ENCODE assay signal across 26 cellular contexts in genomic region chr3:173354124-173354523, GRCh38. TPM values are rescaled to one million over a fixed set of nuclear protein-coding genes. Genes with fewer than 3 reads are reported as not detected.
A peak's percentile ranks its signal among the peaks of the same experiment; 100 is the strongest.
DNase-seq lines count a peak whose midpoint lies in the region; ATAC-seq, FAIRE-seq and TF ChIP-seq lines count a peak whose summit lies in the region.
"Had no signal": no experiment of that assay in that cellular context is flagged by ENCODE, and none has a peak within 500 bp of the region (broad histone marks: within the 10 kb centered on the region; RNA-seq: fewer than 3 reads in every experiment).

No MANE protein-coding gene starts in this region.

- DNase-seq in NOMO-1 treated with DMSO at 0.1 percent for 48 hours (lab: John Stamatoyannopoulos, UW; ENCODE audit: unreplicated experiment) (peak; percentile 1), NOMO-1 (lab: John Stamatoyannopoulos, UW; ENCODE audit: unreplicated experiment in 2 of 2) (no peak), MV-4-11 (lab: John Stamatoyannopoulos, UW) (peak; percentile 76), H1 (ENCODE audit: low read depth in 1 of 2, low spot score in 2 of 2) (no peak), progenitor cell of endocrine pancreas (ENCODE audit: low spot score, unreplicated experiment) (no peak)
- DNase-seq in activated CD4-positive, CD25-positive, alpha-beta regulatory T cell treated with anti-CD3 and anti-CD28 coated beads, Interleukin-2, amount 50 U/mL, for 72 hours, result no peak
- no peak for DNase-seq in stimulated activated CD4-positive, alpha-beta T cell treated with anti-CD3 and anti-CD28 coated beads, Interleukin-4, amount 100 ng/mL, for 4 hours
- DNase-seq: 8988T; AML-193; C1 segment of cervical spinal cord; CD8-positive, alpha-beta memory T cell; HCEC 1CT; Karpas-422; NCI-H1092 treated with DMSO at 0.1 percent for 48 hours; NCI-H1436 treated with DMSO at 0.1 percent for 48 hours; NCI-H1930; NCI-H2227 treated with DMSO at 0.1 percent for 48 hours; NCI-H510A; NCI-H748 treated with DMSO at 0.1 percent for 48 hours; NK-92 treated with Interleukin-12 subunit alpha and Interleukin-12 subunit beta, amount 100 ng/mL, for 24 hours; RPMI8226; SHP77; SW 1271 had no signal

- WGBS in H1 (ENCODE audit: extremely low coverage in 1 of 2, insufficient coverage in 1 of 2, insufficient read length in 1 of 2, insufficient replicate concordance in 2 of 2, low coverage in 1 of 2, low lambda C conversion rate in 2 of 2, missing lambda C conversion rate in 1 of 2), 2 experiments, result 85% methylated on average over 5 of the region's 5 CpGs; no CpG with 5 or more reads in 1 of the 2 experiments

- peak overlapping the region; percentile 11 for H2AK5ac ChIP-seq in H1 (ENCODE audit: low read depth, low read length)

- TF ChIP-seq CTCF in H1 (IDR thresholded peaks at IDR 0.05; ENCODE audit: control extremely low read depth in 1 of 3, insufficient read depth in 1 of 3, low read depth in 1 of 3, low read length in 3 of 3), result no peak
- TF ChIP-seq CTCF in progenitor cell of endocrine pancreas (IDR thresholded peaks at IDR 0.05; ENCODE audit: unreplicated experiment), result no peak

- no peaks in the 10 kb centered on the region for H3K36me3 ChIP-seq in H1 (ENCODE audit: control insufficient read depth in 2 of 4, insufficient read depth in 4 of 4, low read length in 3 of 4)

- H2BK12ac ChIP-seq in H1 (ENCODE audit: low read depth, low read length), result peak overlapping the region; percentile 91

- no peak overlapping the region for H3K14ac ChIP-seq in H1 (ENCODE audit: insufficient read length)

- H2BK5ac ChIP-seq in H1 (ENCODE audit: low read depth, low read length), result peak overlapping the region; percentile 98

- H4K20me1 ChIP-seq in H1 (replicated peaks in 1 of 2; ENCODE audit: control insufficient read depth in 1 of 2, insufficient read depth in 2 of 2, low read length in 2 of 2), result no peaks in the 10 kb centered on the region

- TF ChIP-seq RAD21 in H1 (IDR thresholded peaks at IDR 0.05 in 1 of 2, conservative IDR thresholded peaks at IDR 0.05 in 1 of 2; ENCODE audit: low read depth in 2 of 2, low read length in 2 of 2), result no peak

- peaks cover 5% of the 10 kb centered on the region for H3K9me3 Mint-ChIP-seq in progenitor cell of endocrine pancreas (ENCODE audit: low read depth)

- no peak for TF ChIP-seq POLR2A in H1 (IDR thresholded peaks at IDR 0.05; ENCODE audit: control extremely low read depth in 1 of 2, low read depth in 2 of 2, low read length in 2 of 2)

- no peak overlapping the region for H3K27ac ChIP-seq in H1 (ENCODE audit: low read depth, low read length)
- H3K27ac ChIP-seq: SK-N-MC had no signal

- TF ChIP-seq EP300 in H1 (IDR thresholded peaks at IDR 0.05; ENCODE audit: borderline replicate concordance in 1 of 2, low read depth in 2 of 2, low read length in 2 of 2), result no peak

- peaks cover 0 to 6% (median 1%) of the 10 kb centered on the region in 4 experiments; a peak in 2 of 7 replicates for H3K4me1 ChIP-seq in H1 (replicated peaks in 1 of 4; ENCODE audit: control insufficient read depth in 3 of 4, insufficient read depth in 4 of 4, low read length in 3 of 4)

- no peak overlapping the region for H2BK15ac ChIP-seq in H1 (ENCODE audit: low read length)

- peak overlapping the region; percentile 94; the same call in 1 of the 2 replicates for H2BK20ac ChIP-seq in H1 (ENCODE audit: low read length)

- H4K91ac ChIP-seq in H1 (replicated peaks; ENCODE audit: insufficient read length, low read length), result peak overlapping the region; percentile 70

- H3K9ac ChIP-seq in H1 (replicated peaks in 1 of 4; ENCODE audit: extremely low read depth in 1 of 4, low read depth in 3 of 4, low read length in 3 of 4), result no peak overlapping the region

- no peak overlapping the region for H3K4me2 ChIP-seq in H1 (ENCODE audit: insufficient read depth in 1 of 2, low read depth in 2 of 2, low read length in 2 of 2)

- no peak overlapping the region for H3K4me3 Mint-ChIP-seq in progenitor cell of endocrine pancreas (ENCODE audit: low read depth)
- H3K4me3 Mint-ChIP-seq: CD8-positive, alpha-beta memory T cell had no signal

- H3K23me2 ChIP-seq in H1 (ENCODE audit: low read depth, low read length), result no peaks in the 10 kb centered on the region

- 0 out of 2 replicates have a peak overlapping the region, but pooled peaks have one; percentile 4 for H2AFZ ChIP-seq in H1 (ENCODE audit: low read length)

- POLR2A ChIA-PET in H1 (lab: Charles Lee; ENCODE audit: partially characterized antibody), result no interaction called here

- no peaks in the 10 kb centered on the region for H3K4me1 Mint-ChIP-seq in progenitor cell of endocrine pancreas (ENCODE audit: low read depth)
- H3K4me1 Mint-ChIP-seq: CD8-positive, alpha-beta memory T cell had no signal

- peak overlapping the region; percentile 35 for H2BK120ac ChIP-seq in H1 (replicated peaks; ENCODE audit: low read depth, low read length)

- no peaks in the 10 kb centered on the region for H3K27me3 ChIP-seq in H1 (replicated peaks in 1 of 4; ENCODE audit: control insufficient read depth in 3 of 4, extremely low read depth in 1 of 4, insufficient read depth in 3 of 4, low read length in 3 of 4)

- peak overlapping the region; percentile 23 for H4K5ac ChIP-seq in H1 (ENCODE audit: insufficient read length, low read depth, low read length)

- H4K8ac ChIP-seq in H1 (ENCODE audit: extremely low read depth, insufficient read depth, low read length), result no peak overlapping the region

- CTCF ChIA-PET in H1 (lab: Charles Lee; ENCODE audit: partially characterized antibody), result no interaction called here

- no peaks in the 10 kb centered on the region for H3K9me3 ChIP-seq in H1 (ENCODE audit: insufficient read depth in 2 of 2, low read depth in 1 of 2, low read length in 1 of 2)

- peak overlapping the region; percentile 84 for H3K18ac ChIP-seq in H1 (ENCODE audit: extremely low read depth, low read length)

- no peak overlapping the region for H3K56ac ChIP-seq in H1 (replicated peaks; ENCODE audit: insufficient read length, low read depth, low read length)

- H3K23ac ChIP-seq in H1 (ENCODE audit: insufficient read length), result no peak overlapping the region

- H3K27me3 Mint-ChIP-seq in progenitor cell of endocrine pancreas, result no peaks in the 10 kb centered on the region
- H3K27me3 Mint-ChIP-seq: CD8-positive, alpha-beta memory T cell had no signal

- H3K79me1 ChIP-seq in H1 (ENCODE audit: low read depth, low read length), result no peaks in the 10 kb centered on the region

- H3K4ac ChIP-seq in H1 (replicated peaks; ENCODE audit: insufficient read length, low read depth, low read length), result no peak overlapping the region

- H3K36me3 Mint-ChIP-seq in progenitor cell of endocrine pancreas (ENCODE audit: insufficient read depth), result no peaks in the 10 kb centered on the region
- H3K36me3 Mint-ChIP-seq: CD8-positive, alpha-beta memory T cell had no signal

- no peak for ATAC-seq in GM21447 (IDR thresholded peaks at IDR 0.05; ENCODE audit: unreplicated experiment)

- peak overlapping the region; percentile 17 for H3K27ac Mint-ChIP-seq in progenitor cell of endocrine pancreas
- H3K27ac Mint-ChIP-seq: CD8-positive, alpha-beta memory T cell had no signal

- no peaks in the 10 kb centered on the region for H3K79me2 ChIP-seq in H1 (ENCODE audit: control insufficient read depth in 1 of 2, insufficient read depth in 2 of 2, low read length in 2 of 2)

- no peak overlapping the region for H3K4me3 ChIP-seq in H1 (ENCODE audit: extremely low read depth in 1 of 4, insufficient read depth in 2 of 4, low read depth in 3 of 4, low read length in 4 of 4)
- H3K4me3 ChIP-seq: SK-N-MC had no signal

- FAIRE-seq in H1 (lab: Jason Lieb, UNC), result no peak

TF ChIP-seq in H1, 55 proteins besides CTCF, POLR2A, EP300 and RAD21:
- TF ChIP-seq CEBPB (IDR thresholded peaks at IDR 0.05; ENCODE audit: low read depth, low read length), result 0 out of 2 replicates have a peak, but pooled peaks have one; percentile 20
- TF ChIP-seq SP2 (IDR thresholded peaks at IDR 0.05; ENCODE audit: low read length), result no peak

RNA-seq across cellular contexts. Expression of gene NLGN1, which starts 43.4 kb away (rescaled TPM):
- total RNA-seq in H1 (2021; fragmentation: NEBNext Ultra II Directional; extraction: Animal tissue kit (Norgen Biotek cat#: 25700)), result 14.0 and 14.8 TPM in 2 replicates
- 4.6 and 7.8 TPM in 2 replicates for polyA plus RNA-seq in H1 (2011; rRNA removed)
- 4.8 TPM for polyA plus RNA-seq in H1 (2011; cell fraction: cytosol; rRNA removed)
- 11.9 TPM for polyA plus RNA-seq in H1 (2011; cell fraction: nucleus; rRNA removed)
- polyA plus RNA-seq in H1 (2012, experiment 1 of 2), result 5.2 to 13.6 TPM (median 8.9 TPM) in 4 replicates
- 0.88 TPM for polyA plus RNA-seq in H1 (2012, experiment 2 of 2)
- 23.5 TPM for polyA plus RNA-seq in H1 (2013, experiment 1 of 2)
- 24.2 TPM for polyA plus RNA-seq in H1 (2013, experiment 2 of 2)
- polyA minus RNA-seq in H1 (2011; rRNA and poly(A)+ RNA removed), result 44.3 and 72.4 TPM in 2 replicates
- polyA minus RNA-seq in H1 (2011; cell fraction: cytosol; rRNA and poly(A)+ RNA removed), result 11.5 TPM
- polyA minus RNA-seq in H1 (2011; cell fraction: nucleus; rRNA and poly(A)+ RNA removed), result 93.8 TPM
- 5.7 and 6.5 TPM in 2 replicates for total RNA-seq in progenitor cell of endocrine pancreas
- total RNA-seq: CD8-positive, alpha-beta memory T cell; MCF 10A had no signal
- polyA plus RNA-seq: CD8-positive, alpha-beta memory T cell had no signal

Comparison
In these comparisons a context has a peak if more than half of its experiments do, and no peak if none do; other contexts are left out.
1. DNase-seq: peak in NOMO-1 treated with DMSO at 0.1 percent for 48 hours (single experiment) and MV-4-11 (single experiment); none in NOMO-1 (0 of 2), H1 (0 of 2), progenitor cell of endocrine pancreas (single experiment), activated CD4-positive, CD25-positive, alpha-beta regulatory T cell treated with anti-CD3 and anti-CD28 coated beads, Interleukin-2, amount 50 U/mL, for 72 hours (single experiment) and stimulated activated CD4-positive, alpha-beta T cell treated with anti-CD3 and anti-CD28 coated beads, Interleukin-4, amount 100 ng/mL, for 4 hours (0 of 2).